In genomic region chr4:6888506-6889071, GRCh38 we compare ENCODE assay signal across 1 cellular context.
TF ChIP-seq lines count a peak whose summit lies in the region.

No MANE protein-coding gene starts in this region.

TF ChIP-seq in K562, 482 proteins besides CTCF, POLR2A, EP300 and RAD21 (continued from another document):
- TF ChIP-seq, protein P1, sequence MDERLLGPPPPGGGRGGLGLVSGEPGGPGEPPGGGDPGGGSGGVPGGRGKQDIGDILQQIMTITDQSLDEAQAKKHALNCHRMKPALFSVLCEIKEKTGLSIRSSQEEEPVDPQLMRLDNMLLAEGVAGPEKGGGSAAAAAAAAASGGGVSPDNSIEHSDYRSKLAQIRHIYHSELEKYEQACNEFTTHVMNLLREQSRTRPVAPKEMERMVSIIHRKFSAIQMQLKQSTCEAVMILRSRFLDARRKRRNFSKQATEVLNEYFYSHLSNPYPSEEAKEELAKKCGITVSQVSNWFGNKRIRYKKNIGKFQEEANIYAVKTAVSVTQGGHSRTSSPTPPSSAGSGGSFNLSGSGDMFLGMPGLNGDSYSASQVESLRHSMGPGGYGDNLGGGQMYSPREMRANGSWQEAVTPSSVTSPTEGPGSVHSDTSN (CRISPR knock-in tag; IDR thresholded peaks at IDR 0.05; ENCODE audit: low read depth), result no peak
- TF ChIP-seq, protein P1 (tag; conservative IDR thresholded peaks at IDR 0.05; ENCODE audit: low read depth), result no peak
- no peak for TF ChIP-seq FOSL1 (tag; conservative IDR thresholded peaks at IDR 0.05)
- no peak for TF ChIP-seq CBFB (CRISPR knock-in tag; IDR thresholded peaks at IDR 0.05)
- no peak for TF ChIP-seq ZNF436 (CRISPR knock-in tag; IDR thresholded peaks at IDR 0.05)
- TF ChIP-seq ZNF57 (CRISPR knock-in tag; IDR thresholded peaks at IDR 0.05), result no peak
